In the genomic region with DNA sequence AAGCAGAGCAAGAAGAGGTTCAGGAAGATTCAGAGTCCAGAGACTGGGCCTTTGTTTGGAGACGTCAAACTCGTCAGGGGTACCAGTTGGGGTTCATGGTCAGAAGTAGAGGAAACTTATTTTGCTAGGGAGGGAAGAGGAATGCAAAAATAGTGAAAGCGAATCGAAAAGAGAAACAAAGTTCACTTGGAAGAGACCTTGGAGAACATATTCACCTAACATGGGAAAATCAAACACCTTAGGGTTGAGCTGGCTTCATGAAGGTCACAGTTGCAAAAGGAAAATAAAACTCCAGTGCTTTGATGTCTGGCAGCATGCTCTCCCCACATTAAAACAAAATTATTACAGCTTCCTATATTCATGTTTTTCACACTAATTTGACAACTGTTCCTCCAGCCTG, we compare ENCODE assay signal across 22 cellular contexts.
DNase-seq lines count a peak whose midpoint lies in the region; ATAC-seq and TF ChIP-seq lines count a peak whose summit lies in the region.
"Had no signal": no experiment of that assay in that cellular context is flagged by ENCODE, and none has a peak within 500 bp of the region (broad histone marks: within the 10 kb centered on the region; RNA-seq: fewer than 3 reads in every experiment).

No MANE protein-coding gene starts in this region.

- H2AFZ ChIP-seq in GM23338 (0 out of 2 replicates have a peak overlapping the region, but pooled peaks have one; percentile 23), Loucy (ENCODE audit: low read length) (no peak overlapping the region)

- no peak overlapping the region for H3K9ac ChIP-seq in Loucy (ENCODE audit: low read depth, low read length, poor library complexity, severe bottlenecking)
- H3K9ac ChIP-seq: BLaER1 had no signal

- no peak for DNase-seq in GM23338 (ENCODE audit: low spot score)
- no peak for DNase-seq in neural crest cell (ENCODE audit: low read depth, low spot score)
- DNase-seq in amygdala (lab: John Stamatoyannopoulos, UW): no peak
- no peak for DNase-seq in NOMO-1 (lab: John Stamatoyannopoulos, UW; ENCODE audit: unreplicated experiment in 2 of 2)
- DNase-seq: 8988T; ACHN; BE2C; C1 segment of cervical spinal cord; CD4-positive, alpha-beta memory T cell; CD4-positive, CD25-positive, alpha-beta regulatory T cell; CD8-positive, alpha-beta memory T cell; COR-L47; DMS 273 treated with DMSO at 0.1 percent for 48 hours; DMS153; DMS53; DMS79; DND-41; EL; GDM1 had no signal

- H3K4me1 ChIP-seq in GM23338 (ENCODE audit: insufficient read depth) (no peaks in the 10 kb centered on the region), Loucy (ENCODE audit: insufficient read depth, low read length, poor library complexity, severe bottlenecking) (peaks cover 21% of the 10 kb centered on the region)
- H3K4me1 ChIP-seq: BE2C, BLaER1 had no signal

- H4K20me1 ChIP-seq in GM23338 (replicated peaks; ENCODE audit: insufficient read depth): no peaks in the 10 kb centered on the region
- no peaks in the 10 kb centered on the region for H4K20me1 ChIP-seq in Loucy (ENCODE audit: insufficient read depth, low read length, poor library complexity, severe bottlenecking)
- H4K20me1 ChIP-seq: BLaER1 had no signal

- H3K27ac ChIP-seq in GM23338 (ENCODE audit: low read depth): no peak overlapping the region
- H3K27ac ChIP-seq: BLaER1 had no signal

- 0 out of 3 replicates have a peak, but pooled peaks cover 4% of the 10 kb centered on the region for H3K4me1 Mint-ChIP-seq in GM23338
- H3K4me1 Mint-ChIP-seq in neural crest cell: no peaks in the 10 kb centered on the region
- H3K4me1 Mint-ChIP-seq: CD14-positive monocyte; CD4-positive, alpha-beta memory T cell; CD4-positive, CD25-positive, alpha-beta regulatory T cell; CD8-positive, alpha-beta memory T cell had no signal

- H3K27me3 Mint-ChIP-seq in GM23338 (ENCODE audit: insufficient read depth, low read depth, poor library complexity) (no peaks in the 10 kb centered on the region), neural crest cell (ENCODE audit: low read depth) (no peaks in the 10 kb centered on the region)
- H3K27me3 Mint-ChIP-seq: CD4-positive, CD25-positive, alpha-beta regulatory T cell; CD8-positive, alpha-beta memory T cell had no signal

- no peaks in the 10 kb centered on the region for H3K36me3 ChIP-seq in GM23338 (ENCODE audit: insufficient read depth)
- no peaks in the 10 kb centered on the region for H3K36me3 ChIP-seq in Loucy (ENCODE audit: insufficient read depth, low read length)
- H3K36me3 ChIP-seq: BE2C, BLaER1 had no signal

- TF ChIP-seq CTCF in GM23338 (conservative IDR thresholded peaks at IDR 0.05; ENCODE audit: low read depth in 2 of 2): no peak
- no peak for TF ChIP-seq CTCF in Loucy (conservative IDR thresholded peaks at IDR 0.05; ENCODE audit: low read length)
- TF ChIP-seq CTCF in neural crest cell (conservative IDR thresholded peaks at IDR 0.05): no peak

- ATAC-seq in GM23338: no peak

- 0 out of 2 replicates have a peak, but pooled peaks cover 5% of the 10 kb centered on the region for H3K9me3 ChIP-seq in Loucy (ENCODE audit: insufficient read depth, low read depth, low read length)
- H3K9me3 ChIP-seq: BE2C, BLaER1 had no signal

- H3K27ac Mint-ChIP-seq in GM23338: no peak overlapping the region
- peak overlapping the region; percentile 88 for H3K27ac Mint-ChIP-seq in neural crest cell (ENCODE audit: unreplicated experiment)
- H3K27ac Mint-ChIP-seq: CD14-positive monocyte; CD4-positive, alpha-beta memory T cell; CD4-positive, CD25-positive, alpha-beta regulatory T cell; CD8-positive, alpha-beta memory T cell had no signal

- H3K4me3 Mint-ChIP-seq in GM23338: no peak overlapping the region
- H3K4me3 Mint-ChIP-seq in neural crest cell: no peak overlapping the region
- H3K4me3 Mint-ChIP-seq: CD14-positive monocyte; CD4-positive, alpha-beta memory T cell; CD4-positive, CD25-positive, alpha-beta regulatory T cell; CD8-positive, alpha-beta memory T cell had no signal

- H3K9me3 Mint-ChIP-seq in GM23338 (no peaks in the 10 kb centered on the region; the same call in 2 of the 3 replicates), neural crest cell (peaks cover 8% of the 10 kb centered on the region)

- H3K4me2 ChIP-seq in GM23338: no peak overlapping the region
- peak overlapping the region; percentile 51 for H3K4me2 ChIP-seq in Loucy (ENCODE audit: low read depth, low read length, poor library complexity, severe bottlenecking)
- H3K4me2 ChIP-seq: BLaER1 had no signal

- H3F3A ChIP-seq in GM23338 (replicated peaks; ENCODE audit: low read depth) (no peaks in the 10 kb centered on the region), Loucy (ENCODE audit: low read depth) (0 out of 2 replicates have a peak, but pooled peaks cover 4% of the 10 kb centered on the region)

- H3K4me3 ChIP-seq in GM23338 (no peak overlapping the region), Loucy (ENCODE audit: low read length, poor library complexity, severe bottlenecking) (peak overlapping the region; percentile 24)
- H3K4me3 ChIP-seq: BLaER1 had no signal

- no peaks in the 10 kb centered on the region for H3K79me2 ChIP-seq in GM23338 (replicated peaks; ENCODE audit: insufficient read depth)
- no peaks in the 10 kb centered on the region for H3K79me2 ChIP-seq in Loucy (ENCODE audit: insufficient read depth, low read length)

- H3K36me3 Mint-ChIP-seq in GM23338 (ENCODE audit: low read depth) (no peaks in the 10 kb centered on the region), neural crest cell (ENCODE audit: low read depth) (no peaks in the 10 kb centered on the region)
- H3K36me3 Mint-ChIP-seq: CD14-positive monocyte; CD4-positive, alpha-beta memory T cell; CD4-positive, CD25-positive, alpha-beta regulatory T cell; CD8-positive, alpha-beta memory T cell had no signal

- H3K27me3 ChIP-seq in GM23338 (ENCODE audit: insufficient read depth): no peaks in the 10 kb centered on the region
- no peaks in the 10 kb centered on the region for H3K27me3 ChIP-seq in Loucy (ENCODE audit: insufficient read depth, low read length, poor library complexity, severe bottlenecking)
- H3K27me3 ChIP-seq: BE2C, BLaER1 had no signal

- H3K9me2 ChIP-seq in GM23338 (ENCODE audit: insufficient read depth): peaks cover 3% of the 10 kb centered on the region; the same call in 1 of the 2 replicates
- no peaks in the 10 kb centered on the region for H3K9me2 ChIP-seq in Loucy (replicated peaks; ENCODE audit: low read depth, low read length)

TF ChIP-seq in GM23338, 12 proteins besides CTCF, POLR2A, EP300 and RAD21:
- TF ChIP-seq, protein P1, sequence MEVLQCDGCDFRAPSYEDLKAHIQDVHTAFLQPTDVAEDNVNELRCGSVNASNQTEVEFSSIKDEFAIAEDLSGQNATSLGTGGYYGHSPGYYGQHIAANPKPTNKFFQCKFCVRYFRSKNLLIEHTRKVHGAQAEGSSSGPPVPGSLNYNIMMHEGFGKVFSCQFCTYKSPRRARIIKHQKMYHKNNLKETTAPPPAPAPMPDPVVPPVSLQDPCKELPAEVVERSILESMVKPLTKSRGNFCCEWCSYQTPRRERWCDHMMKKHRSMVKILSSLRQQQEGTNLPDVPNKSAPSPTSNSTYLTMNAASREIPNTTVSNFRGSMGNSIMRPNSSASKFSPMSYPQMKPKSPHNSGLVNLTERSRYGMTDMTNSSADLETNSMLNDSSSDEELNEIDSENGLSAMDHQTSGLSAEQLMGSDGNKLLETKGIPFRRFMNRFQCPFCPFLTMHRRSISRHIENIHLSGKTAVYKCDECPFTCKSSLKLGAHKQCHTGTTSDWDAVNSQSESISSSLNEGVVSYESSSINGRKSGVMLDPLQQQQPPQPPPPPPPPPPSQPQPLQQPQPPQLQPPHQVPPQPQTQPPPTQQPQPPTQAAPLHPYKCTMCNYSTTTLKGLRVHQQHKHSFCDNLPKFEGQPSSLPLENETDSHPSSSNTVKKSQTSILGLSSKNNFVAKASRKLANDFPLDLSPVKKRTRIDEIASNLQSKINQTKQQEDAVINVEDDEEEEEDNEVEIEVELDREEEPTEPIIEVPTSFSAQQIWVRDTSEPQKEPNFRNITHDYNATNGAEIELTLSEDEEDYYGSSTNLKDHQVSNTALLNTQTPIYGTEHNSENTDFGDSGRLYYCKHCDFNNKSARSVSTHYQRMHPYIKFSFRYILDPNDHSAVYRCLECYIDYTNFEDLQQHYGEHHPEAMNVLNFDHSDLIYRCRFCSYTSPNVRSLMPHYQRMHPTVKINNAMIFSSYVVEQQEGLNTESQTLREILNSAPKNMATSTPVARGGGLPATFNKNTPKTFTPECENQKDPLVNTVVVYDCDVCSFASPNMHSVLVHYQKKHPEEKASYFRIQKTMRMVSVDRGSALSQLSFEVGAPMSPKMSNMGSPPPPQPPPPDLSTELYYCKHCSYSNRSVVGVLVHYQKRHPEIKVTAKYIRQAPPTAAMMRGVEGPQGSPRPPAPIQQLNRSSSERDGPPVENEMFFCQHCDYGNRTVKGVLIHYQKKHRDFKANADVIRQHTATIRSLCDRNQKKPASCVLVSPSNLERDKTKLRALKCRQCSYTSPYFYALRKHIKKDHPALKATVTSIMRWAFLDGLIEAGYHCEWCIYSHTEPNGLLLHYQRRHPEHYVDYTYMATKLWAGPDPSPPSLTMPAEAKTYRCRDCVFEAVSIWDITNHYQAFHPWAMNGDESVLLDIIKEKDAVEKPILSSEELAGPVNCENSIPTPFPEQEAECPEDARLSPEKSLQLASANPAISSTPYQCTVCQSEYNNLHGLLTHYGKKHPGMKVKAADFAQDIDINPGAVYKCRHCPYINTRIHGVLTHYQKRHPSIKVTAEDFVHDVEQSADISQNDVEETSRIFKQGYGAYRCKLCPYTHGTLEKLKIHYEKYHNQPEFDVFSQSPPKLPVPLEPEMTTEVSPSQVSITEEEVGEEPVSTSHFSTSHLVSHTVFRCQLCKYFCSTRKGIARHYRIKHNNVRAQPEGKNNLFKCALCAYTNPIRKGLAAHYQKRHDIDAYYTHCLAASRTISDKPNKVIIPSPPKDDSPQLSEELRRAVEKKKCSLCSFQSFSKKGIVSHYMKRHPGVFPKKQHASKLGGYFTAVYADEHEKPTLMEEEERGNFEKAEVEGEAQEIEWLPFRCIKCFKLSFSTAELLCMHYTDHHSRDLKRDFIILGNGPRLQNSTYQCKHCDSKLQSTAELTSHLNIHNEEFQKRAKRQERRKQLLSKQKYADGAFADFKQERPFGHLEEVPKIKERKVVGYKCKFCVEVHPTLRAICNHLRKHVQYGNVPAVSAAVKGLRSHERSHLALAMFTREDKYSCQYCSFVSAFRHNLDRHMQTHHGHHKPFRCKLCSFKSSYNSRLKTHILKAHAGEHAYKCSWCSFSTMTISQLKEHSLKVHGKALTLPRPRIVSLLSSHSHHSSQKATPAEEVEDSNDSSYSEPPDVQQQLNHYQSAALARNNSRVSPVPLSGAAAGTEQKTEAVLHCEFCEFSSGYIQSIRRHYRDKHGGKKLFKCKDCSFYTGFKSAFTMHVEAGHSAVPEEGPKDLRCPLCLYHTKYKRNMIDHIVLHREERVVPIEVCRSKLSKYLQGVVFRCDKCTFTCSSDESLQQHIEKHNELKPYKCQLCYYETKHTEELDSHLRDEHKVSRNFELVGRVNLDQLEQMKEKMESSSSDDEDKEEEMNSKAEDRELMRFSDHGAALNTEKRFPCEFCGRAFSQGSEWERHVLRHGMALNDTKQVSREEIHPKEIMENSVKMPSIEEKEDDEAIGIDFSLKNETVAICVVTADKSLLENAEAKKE (CRISPR knock-in tag; IDR thresholded peaks at IDR 0.05): no peak
